ENCODE assay signal across 1 cellular context in genomic region chr3:124217542-124217941, GRCh38.
TF ChIP-seq lines count a peak whose summit lies in the region.

No MANE protein-coding gene starts in this region.

TF ChIP-seq in HepG2, 621 proteins besides CTCF, POLR2A, EP300 and RAD21 (continued from another document and continues in another):
- peak; percentile 91; the same call in 1 of the 2 replicates for TF ChIP-seq ATF6 (CRISPR knock-in tag; conservative IDR thresholded peaks at IDR 0.05)
- TF ChIP-seq DRAP1 (CRISPR knock-in tag; IDR thresholded peaks at IDR 0.05) = peak; percentile 44; the same call in 1 of the 2 replicates
- peak; percentile 97 for TF ChIP-seq ZNF792 (CRISPR knock-in tag; IDR thresholded peaks at IDR 0.05)
- no peak for TF ChIP-seq ZNF775 (CRISPR knock-in tag; IDR thresholded peaks at IDR 0.05; ENCODE audit: borderline replicate concordance)
- peak; percentile 81; the same call in 1 of the 2 replicates for TF ChIP-seq ETV6 (CRISPR knock-in tag; conservative IDR thresholded peaks at IDR 0.05)
- no peak for TF ChIP-seq KIAA2018 (CRISPR knock-in tag; IDR thresholded peaks at IDR 0.05; ENCODE audit: borderline replicate concordance)
- TF ChIP-seq ZFP91 (CRISPR knock-in tag; IDR thresholded peaks at IDR 0.05; ENCODE audit: borderline replicate concordance) = no peak; the same call in 1 of the 2 replicates
- TF ChIP-seq ZNF446 (CRISPR knock-in tag; IDR thresholded peaks at IDR 0.05) = peak; percentile 62; the same call in 1 of the 2 replicates
- TF ChIP-seq ARNT2 (CRISPR knock-in tag; IDR thresholded peaks at IDR 0.05; ENCODE audit: low read depth) = no peak
- 0 out of 2 replicates have a peak, but pooled peaks have one; percentile 72 for TF ChIP-seq TEF (CRISPR knock-in tag; IDR thresholded peaks at IDR 0.05)
- TF ChIP-seq RXRB (CRISPR knock-in tag; IDR thresholded peaks at IDR 0.05; ENCODE audit: borderline replicate concordance) = peak; percentile 70
- TF ChIP-seq NFE2L1 (CRISPR knock-in tag; IDR thresholded peaks at IDR 0.05; ENCODE audit: borderline replicate concordance) = no peak
- peak; percentile 86 for TF ChIP-seq HNF4A (CRISPR knock-in tag; IDR thresholded peaks at IDR 0.05)
- TF ChIP-seq ZNF317 (CRISPR knock-in tag; IDR thresholded peaks at IDR 0.05) = peak; percentile 58; the same call in 1 of the 2 replicates
- TF ChIP-seq TAF15 (IDR thresholded peaks at IDR 0.05; ENCODE audit: low read depth, low read length, poor library complexity, severe bottlenecking) = no peak
- TF ChIP-seq SNAPC4 (CRISPR knock-in tag; IDR thresholded peaks at IDR 0.05) = no peak
- TF ChIP-seq ZFYVE20 (CRISPR knock-in tag; IDR thresholded peaks at IDR 0.05; ENCODE audit: borderline replicate concordance, low read depth) = 0 out of 2 replicates have a peak, but pooled peaks have one; percentile 81
- TF ChIP-seq ZEB1 (IDR thresholded peaks at IDR 0.05; ENCODE audit: insufficient replicate concordance, low read depth) = no peak
- peak; percentile 72; the same call in 1 of the 2 replicates for TF ChIP-seq CBX5 (CRISPR knock-in tag; IDR thresholded peaks at IDR 0.05; ENCODE audit: borderline replicate concordance)
- TF ChIP-seq KLF11 (CRISPR knock-in tag; IDR thresholded peaks at IDR 0.05) = peak; percentile 98
- no peak for TF ChIP-seq SRSF1 (optimal IDR thresholded peaks at IDR 0.05; ENCODE audit: low read depth, low read length)
- TF ChIP-seq SMARCC2 (IDR thresholded peaks at IDR 0.05) = no peak
- peak; percentile 47; the same call in 1 of the 2 replicates for TF ChIP-seq SNAPC2 (CRISPR knock-in tag; IDR thresholded peaks at IDR 0.05)
- no peak for TF ChIP-seq MATR3 (CRISPR knock-in tag; IDR thresholded peaks at IDR 0.05)
- TF ChIP-seq ZBTB20 (CRISPR knock-in tag; IDR thresholded peaks at IDR 0.05; ENCODE audit: borderline replicate concordance, low read depth) = peak; percentile 85; the same call in 1 of the 2 replicates
- TF ChIP-seq HNF4G (IDR thresholded peaks at IDR 0.05; ENCODE audit: borderline replicate concordance, low read depth, low read length) = peak; percentile 74
- 0 out of 2 replicates have a peak, but pooled peaks have one; percentile 52 for TF ChIP-seq HNF4G (CRISPR knock-in tag; IDR thresholded peaks at IDR 0.05; ENCODE audit: borderline replicate concordance, low read depth)
- TF ChIP-seq ZNF580 (CRISPR knock-in tag; IDR thresholded peaks at IDR 0.05; ENCODE audit: borderline replicate concordance, low read depth) = peak; percentile 88; the same call in 1 of the 2 replicates
- no peak for TF ChIP-seq ZNF362 (CRISPR knock-in tag; IDR thresholded peaks at IDR 0.05; ENCODE audit: borderline replicate concordance)
- no peak for TF ChIP-seq SOX13 (IDR thresholded peaks at IDR 0.05)
- TF ChIP-seq SOX13 (CRISPR knock-in tag; conservative IDR thresholded peaks at IDR 0.05 in 1 of 2, IDR thresholded peaks at IDR 0.05 in 1 of 2) = peak in 1 of 2 experiments; percentile 53; a peak in 2 of 4 replicates
- TF ChIP-seq MAF1 (CRISPR knock-in tag; IDR thresholded peaks at IDR 0.05; ENCODE audit: borderline replicate concordance) = peak; percentile 70; the same call in 1 of the 2 replicates
- TF ChIP-seq SMARCE1 (IDR thresholded peaks at IDR 0.05; ENCODE audit: borderline replicate concordance) = no peak
- TF ChIP-seq ZNF567 (CRISPR knock-in tag; IDR thresholded peaks at IDR 0.05; ENCODE audit: borderline replicate concordance) = no peak
- TF ChIP-seq TFDP2 (CRISPR knock-in tag; IDR thresholded peaks at IDR 0.05) = no peak
- no peak for TF ChIP-seq SMC3 (IDR thresholded peaks at IDR 0.05; ENCODE audit: low read length)
